Comparison of ENCODE assay signal across 8 cellular contexts in genomic region chr2:118295592-118296390, GRCh38.
"Had no signal": no experiment of that assay in that cellular context is flagged by ENCODE, and none has a peak within 500 bp of the region (broad histone marks: within the 10 kb centered on the region; RNA-seq: fewer than 3 reads in every experiment).

No MANE protein-coding gene starts in this region.

- H3K4me3 Mint-ChIP-seq: GM23338, HFFc6 had no signal

- H3K27ac Mint-ChIP-seq: GM23338, HFFc6 had no signal

- H3K36me3 ChIP-seq: HAP-1 had no signal

- H2AFZ ChIP-seq: GM23338 had no signal

- H3K4me1 ChIP-seq: HAP-1 had no signal

- DNase-seq: H7, HFFc6, IMR-90, KBM-7 had no signal

- H3K4me3 ChIP-seq: GM23338, HAP-1 had no signal

- H3K4me2 ChIP-seq: GM23338 had no signal

- H3K9me3 ChIP-seq: HAP-1 had no signal

- ATAC-seq: GM23338, HCT116 had no signal

- H3K27ac ChIP-seq: HL-60 had no signal
